1 cellular context compared by ENCODE assay signal in the genomic region with DNA sequence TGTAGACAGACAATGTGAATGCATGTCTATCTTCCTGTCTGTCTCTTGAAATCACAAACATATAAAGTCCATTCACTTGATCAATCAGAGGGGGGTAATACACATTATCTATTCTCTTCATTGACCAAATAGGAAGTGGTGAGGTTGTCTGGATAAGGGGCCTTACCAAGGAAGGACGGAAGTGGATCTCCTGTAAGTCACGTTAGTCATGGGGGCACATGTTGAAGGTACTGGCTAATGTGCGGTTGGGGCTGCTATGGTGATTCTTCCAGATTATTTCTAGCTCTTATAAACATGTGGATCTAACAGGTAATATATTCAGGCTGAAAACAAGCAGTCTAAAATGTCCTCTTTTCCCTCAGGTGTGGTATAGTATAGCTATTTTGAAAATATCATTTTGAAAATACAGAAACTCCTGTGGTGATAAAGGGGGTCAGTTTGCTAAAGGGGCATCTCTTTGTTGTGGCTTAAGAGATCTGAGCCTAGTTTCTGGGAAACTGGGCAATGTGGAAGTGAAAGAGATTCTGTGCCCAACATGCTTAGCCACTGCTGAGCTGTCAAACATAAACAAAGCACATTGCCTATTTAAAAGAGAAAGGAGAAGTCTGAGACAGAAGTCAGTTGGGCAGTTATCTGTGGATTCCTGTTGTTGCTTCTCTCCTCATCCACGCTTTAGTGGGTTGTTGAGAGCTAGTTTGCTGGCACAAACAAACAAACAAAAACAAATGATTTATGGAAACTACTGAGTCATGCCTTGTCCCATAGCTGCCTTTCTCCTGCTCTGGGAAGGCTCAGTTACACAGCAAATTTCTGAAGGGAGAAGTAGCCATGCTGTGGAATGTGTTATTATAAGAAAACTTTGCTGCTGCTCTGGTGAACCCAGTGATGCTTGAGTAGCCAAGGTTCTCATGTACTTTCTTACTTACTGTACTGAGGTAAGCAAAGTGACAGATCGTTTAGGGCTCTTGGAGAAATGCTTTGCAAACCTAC.
TF ChIP-seq lines count a peak whose summit lies in the region.

No MANE protein-coding gene starts in this region.

TF ChIP-seq in GM12878, 131 proteins besides CTCF, POLR2A, EP300 and RAD21 (continued from another document and continues in another):
- TF ChIP-seq, protein P1, sequence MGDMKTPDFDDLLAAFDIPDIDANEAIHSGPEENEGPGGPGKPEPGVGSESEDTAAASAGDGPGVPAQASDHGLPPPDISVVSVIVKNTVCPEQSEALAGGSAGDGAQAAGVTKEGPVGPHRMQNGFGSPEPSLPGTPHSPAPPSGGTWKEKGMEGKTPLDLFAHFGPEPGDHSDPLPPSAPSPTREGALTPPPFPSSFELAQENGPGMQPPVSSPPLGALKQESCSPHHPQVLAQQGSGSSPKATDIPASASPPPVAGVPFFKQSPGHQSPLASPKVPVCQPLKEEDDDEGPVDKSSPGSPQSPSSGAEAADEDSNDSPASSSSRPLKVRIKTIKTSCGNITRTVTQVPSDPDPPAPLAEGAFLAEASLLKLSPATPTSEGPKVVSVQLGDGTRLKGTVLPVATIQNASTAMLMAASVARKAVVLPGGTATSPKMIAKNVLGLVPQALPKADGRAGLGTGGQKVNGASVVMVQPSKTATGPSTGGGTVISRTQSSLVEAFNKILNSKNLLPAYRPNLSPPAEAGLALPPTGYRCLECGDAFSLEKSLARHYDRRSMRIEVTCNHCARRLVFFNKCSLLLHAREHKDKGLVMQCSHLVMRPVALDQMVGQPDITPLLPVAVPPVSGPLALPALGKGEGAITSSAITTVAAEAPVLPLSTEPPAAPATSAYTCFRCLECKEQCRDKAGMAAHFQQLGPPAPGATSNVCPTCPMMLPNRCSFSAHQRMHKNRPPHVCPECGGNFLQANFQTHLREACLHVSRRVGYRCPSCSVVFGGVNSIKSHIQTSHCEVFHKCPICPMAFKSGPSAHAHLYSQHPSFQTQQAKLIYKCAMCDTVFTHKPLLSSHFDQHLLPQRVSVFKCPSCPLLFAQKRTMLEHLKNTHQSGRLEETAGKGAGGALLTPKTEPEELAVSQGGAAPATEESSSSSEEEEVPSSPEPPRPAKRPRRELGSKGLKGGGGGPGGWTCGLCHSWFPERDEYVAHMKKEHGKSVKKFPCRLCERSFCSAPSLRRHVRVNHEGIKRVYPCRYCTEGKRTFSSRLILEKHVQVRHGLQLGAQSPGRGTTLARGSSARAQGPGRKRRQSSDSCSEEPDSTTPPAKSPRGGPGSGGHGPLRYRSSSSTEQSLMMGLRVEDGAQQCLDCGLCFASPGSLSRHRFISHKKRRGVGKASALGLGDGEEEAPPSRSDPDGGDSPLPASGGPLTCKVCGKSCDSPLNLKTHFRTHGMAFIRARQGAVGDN (IDR thresholded peaks at IDR 0.05) = 0 out of 2 replicates have a peak, but pooled peaks have one; percentile 42
- TF ChIP-seq, protein P2, sequence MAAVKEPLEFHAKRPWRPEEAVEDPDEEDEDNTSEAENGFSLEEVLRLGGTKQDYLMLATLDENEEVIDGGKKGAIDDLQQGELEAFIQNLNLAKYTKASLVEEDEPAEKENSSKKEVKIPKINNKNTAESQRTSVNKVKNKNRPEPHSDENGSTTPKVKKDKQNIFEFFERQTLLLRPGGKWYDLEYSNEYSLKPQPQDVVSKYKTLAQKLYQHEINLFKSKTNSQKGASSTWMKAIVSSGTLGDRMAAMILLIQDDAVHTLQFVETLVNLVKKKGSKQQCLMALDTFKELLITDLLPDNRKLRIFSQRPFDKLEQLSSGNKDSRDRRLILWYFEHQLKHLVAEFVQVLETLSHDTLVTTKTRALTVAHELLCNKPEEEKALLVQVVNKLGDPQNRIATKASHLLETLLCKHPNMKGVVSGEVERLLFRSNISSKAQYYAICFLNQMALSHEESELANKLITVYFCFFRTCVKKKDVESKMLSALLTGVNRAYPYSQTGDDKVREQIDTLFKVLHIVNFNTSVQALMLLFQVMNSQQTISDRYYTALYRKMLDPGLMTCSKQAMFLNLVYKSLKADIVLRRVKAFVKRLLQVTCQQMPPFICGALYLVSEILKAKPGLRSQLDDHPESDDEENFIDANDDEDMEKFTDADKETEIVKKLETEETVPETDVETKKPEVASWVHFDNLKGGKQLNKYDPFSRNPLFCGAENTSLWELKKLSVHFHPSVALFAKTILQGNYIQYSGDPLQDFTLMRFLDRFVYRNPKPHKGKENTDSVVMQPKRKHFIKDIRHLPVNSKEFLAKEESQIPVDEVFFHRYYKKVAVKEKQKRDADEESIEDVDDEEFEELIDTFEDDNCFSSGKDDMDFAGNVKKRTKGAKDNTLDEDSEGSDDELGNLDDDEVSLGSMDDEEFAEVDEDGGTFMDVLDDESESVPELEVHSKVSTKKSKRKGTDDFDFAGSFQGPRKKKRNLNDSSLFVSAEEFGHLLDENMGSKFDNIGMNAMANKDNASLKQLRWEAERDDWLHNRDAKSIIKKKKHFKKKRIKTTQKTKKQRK (IDR thresholded peaks at IDR 0.05; ENCODE audit: low read depth, low read length) = no peak
- no peak for TF ChIP-seq EGR1 (IDR thresholded peaks at IDR 0.05; ENCODE audit: borderline replicate concordance in 1 of 2, low read depth in 2 of 2, low read length in 2 of 2)
- 0 out of 2 replicates have a peak, but pooled peaks have one; percentile 29 for TF ChIP-seq CREB1 (IDR thresholded peaks at IDR 0.05; ENCODE audit: low read depth)
- TF ChIP-seq, protein P3, sequence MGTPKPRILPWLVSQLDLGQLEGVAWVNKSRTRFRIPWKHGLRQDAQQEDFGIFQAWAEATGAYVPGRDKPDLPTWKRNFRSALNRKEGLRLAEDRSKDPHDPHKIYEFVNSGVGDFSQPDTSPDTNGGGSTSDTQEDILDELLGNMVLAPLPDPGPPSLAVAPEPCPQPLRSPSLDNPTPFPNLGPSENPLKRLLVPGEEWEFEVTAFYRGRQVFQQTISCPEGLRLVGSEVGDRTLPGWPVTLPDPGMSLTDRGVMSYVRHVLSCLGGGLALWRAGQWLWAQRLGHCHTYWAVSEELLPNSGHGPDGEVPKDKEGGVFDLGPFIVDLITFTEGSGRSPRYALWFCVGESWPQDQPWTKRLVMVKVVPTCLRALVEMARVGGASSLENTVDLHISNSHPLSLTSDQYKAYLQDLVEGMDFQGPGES (IDR thresholded peaks at IDR 0.05) = no peak
- TF ChIP-seq, protein P4, sequence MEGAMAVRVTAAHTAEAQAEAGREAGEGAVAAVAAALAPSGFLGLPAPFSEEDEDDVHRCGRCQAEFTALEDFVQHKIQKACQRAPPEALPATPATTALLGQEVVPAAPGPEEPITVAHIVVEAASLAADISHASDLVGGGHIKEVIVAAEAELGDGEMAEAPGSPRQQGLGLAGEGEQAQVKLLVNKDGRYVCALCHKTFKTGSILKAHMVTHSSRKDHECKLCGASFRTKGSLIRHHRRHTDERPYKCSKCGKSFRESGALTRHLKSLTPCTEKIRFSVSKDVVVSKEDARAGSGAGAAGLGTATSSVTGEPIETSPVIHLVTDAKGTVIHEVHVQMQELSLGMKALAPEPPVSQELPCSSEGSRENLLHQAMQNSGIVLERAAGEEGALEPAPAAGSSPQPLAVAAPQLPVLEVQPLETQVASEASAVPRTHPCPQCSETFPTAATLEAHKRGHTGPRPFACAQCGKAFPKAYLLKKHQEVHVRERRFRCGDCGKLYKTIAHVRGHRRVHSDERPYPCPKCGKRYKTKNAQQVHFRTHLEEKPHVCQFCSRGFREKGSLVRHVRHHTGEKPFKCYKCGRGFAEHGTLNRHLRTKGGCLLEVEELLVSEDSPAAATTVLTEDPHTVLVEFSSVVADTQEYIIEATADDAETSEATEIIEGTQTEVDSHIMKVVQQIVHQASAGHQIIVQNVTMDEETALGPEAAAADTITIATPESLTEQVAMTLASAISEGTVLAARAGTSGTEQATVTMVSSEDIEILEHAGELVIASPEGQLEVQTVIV (IDR thresholded peaks at IDR 0.05; ENCODE audit: borderline replicate concordance, partially characterized antibody) = no peak
- TF ChIP-seq, protein P5, sequence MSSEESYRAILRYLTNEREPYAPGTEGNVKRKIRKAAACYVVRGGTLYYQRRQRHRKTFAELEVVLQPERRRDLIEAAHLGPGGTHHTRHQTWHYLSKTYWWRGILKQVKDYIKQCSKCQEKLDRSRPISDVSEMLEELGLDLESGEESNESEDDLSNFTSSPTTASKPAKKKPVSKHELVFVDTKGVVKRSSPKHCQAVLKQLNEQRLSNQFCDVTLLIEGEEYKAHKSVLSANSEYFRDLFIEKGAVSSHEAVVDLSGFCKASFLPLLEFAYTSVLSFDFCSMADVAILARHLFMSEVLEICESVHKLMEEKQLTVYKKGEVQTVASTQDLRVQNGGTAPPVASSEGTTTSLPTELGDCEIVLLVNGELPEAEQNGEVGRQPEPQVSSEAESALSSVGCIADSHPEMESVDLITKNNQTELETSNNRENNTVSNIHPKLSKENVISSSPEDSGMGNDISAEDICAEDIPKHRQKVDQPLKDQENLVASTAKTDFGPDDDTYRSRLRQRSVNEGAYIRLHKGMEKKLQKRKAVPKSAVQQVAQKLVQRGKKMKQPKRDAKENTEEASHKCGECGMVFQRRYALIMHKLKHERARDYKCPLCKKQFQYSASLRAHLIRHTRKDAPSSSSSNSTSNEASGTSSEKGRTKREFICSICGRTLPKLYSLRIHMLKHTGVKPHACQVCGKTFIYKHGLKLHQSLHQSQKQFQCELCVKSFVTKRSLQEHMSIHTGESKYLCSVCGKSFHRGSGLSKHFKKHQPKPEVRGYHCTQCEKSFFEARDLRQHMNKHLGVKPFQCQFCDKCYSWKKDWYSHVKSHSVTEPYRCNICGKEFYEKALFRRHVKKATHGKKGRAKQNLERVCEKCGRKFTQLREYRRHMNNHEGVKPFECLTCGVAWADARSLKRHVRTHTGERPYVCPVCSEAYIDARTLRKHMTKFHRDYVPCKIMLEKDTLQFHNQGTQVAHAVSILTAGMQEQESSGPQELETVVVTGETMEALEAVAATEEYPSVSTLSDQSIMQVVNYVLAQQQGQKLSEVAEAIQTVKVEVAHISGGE (CRISPR knock-in tag; IDR thresholded peaks at IDR 0.05) = no peak
- TF ChIP-seq, protein P6, sequence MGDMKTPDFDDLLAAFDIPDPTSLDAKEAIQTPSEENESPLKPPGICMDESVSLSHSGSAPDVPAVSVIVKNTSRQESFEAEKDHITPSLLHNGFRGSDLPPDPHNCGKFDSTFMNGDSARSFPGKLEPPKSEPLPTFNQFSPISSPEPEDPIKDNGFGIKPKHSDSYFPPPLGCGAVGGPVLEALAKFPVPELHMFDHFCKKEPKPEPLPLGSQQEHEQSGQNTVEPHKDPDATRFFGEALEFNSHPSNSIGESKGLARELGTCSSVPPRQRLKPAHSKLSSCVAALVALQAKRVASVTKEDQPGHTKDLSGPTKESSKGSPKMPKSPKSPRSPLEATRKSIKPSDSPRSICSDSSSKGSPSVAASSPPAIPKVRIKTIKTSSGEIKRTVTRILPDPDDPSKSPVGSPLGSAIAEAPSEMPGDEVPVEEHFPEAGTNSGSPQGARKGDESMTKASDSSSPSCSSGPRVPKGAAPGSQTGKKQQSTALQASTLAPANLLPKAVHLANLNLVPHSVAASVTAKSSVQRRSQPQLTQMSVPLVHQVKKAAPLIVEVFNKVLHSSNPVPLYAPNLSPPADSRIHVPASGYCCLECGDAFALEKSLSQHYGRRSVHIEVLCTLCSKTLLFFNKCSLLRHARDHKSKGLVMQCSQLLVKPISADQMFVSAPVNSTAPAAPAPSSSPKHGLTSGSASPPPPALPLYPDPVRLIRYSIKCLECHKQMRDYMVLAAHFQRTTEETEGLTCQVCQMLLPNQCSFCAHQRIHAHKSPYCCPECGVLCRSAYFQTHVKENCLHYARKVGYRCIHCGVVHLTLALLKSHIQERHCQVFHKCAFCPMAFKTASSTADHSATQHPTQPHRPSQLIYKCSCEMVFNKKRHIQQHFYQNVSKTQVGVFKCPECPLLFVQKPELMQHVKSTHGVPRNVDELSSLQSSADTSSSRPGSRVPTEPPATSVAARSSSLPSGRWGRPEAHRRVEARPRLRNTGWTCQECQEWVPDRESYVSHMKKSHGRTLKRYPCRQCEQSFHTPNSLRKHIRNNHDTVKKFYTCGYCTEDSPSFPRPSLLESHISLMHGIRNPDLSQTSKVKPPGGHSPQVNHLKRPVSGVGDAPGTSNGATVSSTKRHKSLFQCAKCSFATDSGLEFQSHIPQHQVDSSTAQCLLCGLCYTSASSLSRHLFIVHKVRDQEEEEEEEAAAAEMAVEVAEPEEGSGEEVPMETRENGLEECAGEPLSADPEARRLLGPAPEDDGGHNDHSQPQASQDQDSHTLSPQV (IDR thresholded peaks at IDR 0.05) = no peak
- TF ChIP-seq BACH1 (IDR thresholded peaks at IDR 0.05; ENCODE audit: borderline replicate concordance) = peak; percentile 70; the same call in 1 of the 2 replicates
- peak; percentile 77 to 80 for TF ChIP-seq BHLHE40 (IDR thresholded peaks at IDR 0.05; ENCODE audit: borderline replicate concordance in 1 of 2, low read depth in 2 of 2, low read length in 1 of 2)
- TF ChIP-seq SMAD1 (IDR thresholded peaks at IDR 0.05; ENCODE audit: low read depth, partially characterized antibody) = no peak
- TF ChIP-seq GATAD2B (conservative IDR thresholded peaks at IDR 0.05; ENCODE audit: low read depth) = peak; percentile 53; the same call in 1 of the 2 replicates
- peak; percentile 54; the same call in 1 of the 2 replicates for TF ChIP-seq PML (IDR thresholded peaks at IDR 0.05; ENCODE audit: low read length)
- peak; percentile 76 for TF ChIP-seq ZNF24 (IDR thresholded peaks at IDR 0.05)
- TF ChIP-seq TCF7 (IDR thresholded peaks at IDR 0.05; ENCODE audit: borderline replicate concordance) = peak; percentile 100
- TF ChIP-seq IKZF1 (conservative IDR thresholded peaks at IDR 0.05) = peak; percentile 94
- no peak for TF ChIP-seq CHD1 (IDR thresholded peaks at IDR 0.05; ENCODE audit: low read depth, low read length)
- TF ChIP-seq, protein P7, sequence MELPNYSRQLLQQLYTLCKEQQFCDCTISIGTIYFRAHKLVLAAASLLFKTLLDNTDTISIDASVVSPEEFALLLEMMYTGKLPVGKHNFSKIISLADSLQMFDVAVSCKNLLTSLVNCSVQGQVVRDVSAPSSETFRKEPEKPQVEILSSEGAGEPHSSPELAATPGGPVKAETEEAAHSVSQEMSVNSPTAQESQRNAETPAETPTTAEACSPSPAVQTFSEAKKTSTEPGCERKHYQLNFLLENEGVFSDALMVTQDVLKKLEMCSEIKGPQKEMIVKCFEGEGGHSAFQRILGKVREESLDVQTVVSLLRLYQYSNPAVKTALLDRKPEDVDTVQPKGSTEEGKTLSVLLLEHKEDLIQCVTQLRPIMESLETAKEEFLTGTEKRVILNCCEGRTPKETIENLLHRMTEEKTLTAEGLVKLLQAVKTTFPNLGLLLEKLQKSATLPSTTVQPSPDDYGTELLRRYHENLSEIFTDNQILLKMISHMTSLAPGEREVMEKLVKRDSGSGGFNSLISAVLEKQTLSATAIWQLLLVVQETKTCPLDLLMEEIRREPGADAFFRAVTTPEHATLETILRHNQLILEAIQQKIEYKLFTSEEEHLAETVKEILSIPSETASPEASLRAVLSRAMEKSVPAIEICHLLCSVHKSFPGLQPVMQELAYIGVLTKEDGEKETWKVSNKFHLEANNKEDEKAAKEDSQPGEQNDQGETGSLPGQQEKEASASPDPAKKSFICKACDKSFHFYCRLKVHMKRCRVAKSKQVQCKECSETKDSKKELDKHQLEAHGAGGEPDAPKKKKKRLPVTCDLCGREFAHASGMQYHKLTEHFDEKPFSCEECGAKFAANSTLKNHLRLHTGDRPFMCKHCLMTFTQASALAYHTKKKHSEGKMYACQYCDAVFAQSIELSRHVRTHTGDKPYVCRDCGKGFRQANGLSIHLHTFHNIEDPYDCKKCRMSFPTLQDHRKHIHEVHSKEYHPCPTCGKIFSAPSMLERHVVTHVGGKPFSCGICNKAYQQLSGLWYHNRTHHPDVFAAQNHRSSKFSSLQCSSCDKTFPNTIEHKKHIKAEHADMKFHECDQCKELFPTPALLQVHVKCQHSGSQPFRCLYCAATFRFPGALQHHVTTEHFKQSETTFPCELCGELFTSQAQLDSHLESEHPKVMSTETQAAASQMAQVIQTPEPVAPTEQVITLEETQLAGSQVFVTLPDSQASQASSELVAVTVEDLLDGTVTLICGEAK (IDR thresholded peaks at IDR 0.05; ENCODE audit: borderline replicate concordance) = no peak
- peak; percentile 93 for TF ChIP-seq MTA2 (IDR thresholded peaks at IDR 0.05; ENCODE audit: low read depth)
